In the genomic region with DNA sequence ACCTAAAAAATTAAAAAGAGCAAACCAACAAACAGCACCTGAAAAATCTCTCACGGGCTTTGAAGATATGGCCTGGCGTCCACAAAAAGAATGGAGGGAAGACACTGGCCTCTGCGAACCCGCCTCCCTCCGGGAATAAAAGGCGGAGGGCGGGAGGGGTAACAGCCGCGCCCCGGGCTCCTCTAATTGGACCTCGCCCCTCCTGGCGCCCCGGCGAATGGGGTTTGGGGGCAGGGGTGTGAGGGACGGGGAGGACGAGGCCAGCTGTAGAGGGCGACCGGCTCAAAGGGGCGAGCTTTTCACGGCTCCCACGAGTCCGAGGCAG, we compare ENCODE assay signal across 8 cellular contexts. TPM values are rescaled to one million over a fixed set of nuclear protein-coding genes. Genes with fewer than 3 reads are reported as not detected.
DNase-seq lines count a peak whose midpoint lies in the region; ATAC-seq and TF ChIP-seq lines count a peak whose summit lies in the region.

No MANE protein-coding gene starts in this region.

- TF ChIP-seq POLR2A in sigmoid colon (IDR thresholded peaks at IDR 0.05): no peak

- intact Hi-C loops in sigmoid colon (cut with DNase I): loop anchor here (2.0 to 5.0 kb wide), 4 partner anchors 146 to 901 kb away; a partner anchor contains a TSS

- peak; percentile 6 for TF ChIP-seq CTCF in astrocyte of the spinal cord (IDR thresholded peaks at IDR 0.05; ENCODE audit: low read depth, low read length)
- peak in 1 of 4 experiments; percentile 10 for TF ChIP-seq CTCF in sigmoid colon (IDR thresholded peaks at IDR 0.05)

- 1% methylated on average over 22 of the region's 22 CpGs for WGBS in sigmoid colon, 2 donors

- peaks cover 0 to 13% (median 5%) of the 10 kb centered on the region in 4 donors for H3K4me1 ChIP-seq in sigmoid colon

- peak; percentile 65 for DNase-seq in activated CD4-positive, alpha-beta T cell treated with anti-CD3 and anti-CD28 coated beads for 48 hours
- DNase-seq in activated CD4-positive, alpha-beta T cell treated with anti-CD3 and anti-CD28 coated beads, Interleukin-2, amount 50 U/mL, for 4 hours: no peak
- DNase-seq in HS-5 (ENCODE audit: low read depth) (peak; percentile 47), NCI-H82 treated with DMSO at 0.1 percent for 48 hours (lab: John Stamatoyannopoulos, UW; ENCODE audit: unreplicated experiment) (peak; percentile 79), astrocyte of the spinal cord (ENCODE audit: low read depth, low spot score) (peak; percentile 47), iPS DF 19.7 (ENCODE audit: low read depth, low spot score) (peak; percentile 28), sigmoid colon (peak; percentile 86)

- peak; percentile 47 for ATAC-seq in GM21447 (IDR thresholded peaks at IDR 0.05; ENCODE audit: unreplicated experiment)

- in situ Hi-C loops in astrocyte of the spinal cord (cut with HindIII; ENCODE audit: low sequenced_read_pairs): no loop called here

- H3K4me3 ChIP-seq in astrocyte of the spinal cord (ENCODE audit: low read depth, low read length): peak overlapping the region; percentile 82
- H3K4me3 ChIP-seq in sigmoid colon: peak overlapping the region; percentile 76 to 99 (median 79)

- H3K27ac ChIP-seq in sigmoid colon: peak overlapping the region; percentile 91 to 99 (median 94)

- H3K36me3 ChIP-seq in sigmoid colon: no peaks in the 10 kb centered on the region

- no peaks in the 10 kb centered on the region for H3K27me3 ChIP-seq in sigmoid colon

- no peaks in the 10 kb centered on the region for H3K9me3 ChIP-seq in sigmoid colon

- no peak for TF ChIP-seq EP300 in sigmoid colon (IDR thresholded peaks at IDR 0.05)

RNA-seq across cellular contexts. Expression of a gene that starts 0.8 kb away (rescaled TPM):
- total RNA-seq in sigmoid colon: 10 to 100 TPM in 1 of 4 donors, 1 to 10 TPM in 3; 3.9 to 10.6 (median 5.3) TPM
- polyA plus RNA-seq in sigmoid colon: 1 to 10 TPM; 2.4 to 6.2 (median 5.1) TPM

Comparison
In these comparisons a context has a peak if more than half of its experiments do, and no peak if none do; other contexts are left out.
1. DNase-seq: peak in activated CD4-positive, alpha-beta T cell treated with anti-CD3 and anti-CD28 coated beads for 48 hours (single experiment), HS-5 (single experiment), NCI-H82 treated with DMSO at 0.1 percent for 48 hours (single experiment), astrocyte of the spinal cord (single experiment), iPS DF 19.7 (single experiment) and sigmoid colon (single experiment); none in activated CD4-positive, alpha-beta T cell treated with anti-CD3 and anti-CD28 coated beads, Interleukin-2, amount 50 U/mL, for 4 hours (0 of 2).